Comparison of ENCODE assay signal across 1 cellular context in the genomic region with DNA sequence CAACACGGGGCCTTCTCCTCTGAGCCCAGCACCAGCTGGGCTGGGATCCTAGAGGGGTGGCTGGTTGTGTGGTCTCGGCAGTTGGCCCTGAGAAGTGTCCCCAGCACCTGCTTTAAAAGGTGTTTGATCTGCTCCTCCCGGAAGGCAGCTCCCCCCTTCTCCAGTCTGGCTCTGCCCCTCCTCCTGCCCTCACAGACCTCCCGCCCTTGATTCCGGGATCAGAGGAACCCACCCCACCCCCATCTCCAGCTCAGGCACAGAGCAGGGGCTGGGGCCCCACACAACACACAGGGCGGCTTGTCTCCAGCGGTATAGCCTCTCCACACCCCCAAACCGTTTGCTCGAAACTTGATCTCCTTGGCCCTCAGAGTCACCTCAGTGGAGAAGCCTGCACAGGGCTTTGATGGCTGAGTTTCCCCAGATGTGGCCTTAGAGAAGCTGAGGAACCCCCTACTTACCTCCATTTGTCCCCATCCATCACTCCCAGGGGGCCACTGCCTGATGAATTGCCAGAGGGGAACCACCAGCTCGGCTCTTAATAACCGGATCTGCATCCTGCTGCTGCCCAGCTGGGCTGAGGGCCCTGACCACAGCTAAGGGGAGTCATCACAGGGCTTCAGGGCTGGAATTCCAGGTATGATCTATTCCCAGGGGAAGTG.
TF ChIP-seq lines count a peak whose summit lies in the region.

No MANE protein-coding gene starts in this region.

TF ChIP-seq in GM12878, 131 proteins besides CTCF, POLR2A, EP300 and RAD21 (continued from another document):
- TF ChIP-seq, protein P1, sequence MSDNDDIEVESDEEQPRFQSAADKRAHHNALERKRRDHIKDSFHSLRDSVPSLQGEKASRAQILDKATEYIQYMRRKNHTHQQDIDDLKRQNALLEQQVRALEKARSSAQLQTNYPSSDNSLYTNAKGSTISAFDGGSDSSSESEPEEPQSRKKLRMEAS (IDR thresholded peaks at IDR 0.05; ENCODE audit: low read depth, low read length) = no peak
- TF ChIP-seq SMAD5 (IDR thresholded peaks at IDR 0.05; ENCODE audit: low read depth) (no peak), RCOR1 (conservative IDR thresholded peaks at IDR 0.05; ENCODE audit: low read depth, low read length) (no peak), NFIC (IDR thresholded peaks at IDR 0.05; ENCODE audit: low read depth, low read length) (0 out of 2 replicates have a peak, but pooled peaks have one; percentile 27), LARP7 (IDR thresholded peaks at IDR 0.05) (no peak), KAT2A (conservative IDR thresholded peaks at IDR 0.05; ENCODE audit: control insufficient read depth, low read depth, low read length) (no peak), RUNX3 (IDR thresholded peaks at IDR 0.05; ENCODE audit: low read length) (peak; percentile 55; the same call in 1 of the 2 replicates), BCL11A (IDR thresholded peaks at IDR 0.05; ENCODE audit: low read depth, low read length) (no peak)
